Comparison of ENCODE assay signal across 20 cellular contexts in the genomic region with DNA sequence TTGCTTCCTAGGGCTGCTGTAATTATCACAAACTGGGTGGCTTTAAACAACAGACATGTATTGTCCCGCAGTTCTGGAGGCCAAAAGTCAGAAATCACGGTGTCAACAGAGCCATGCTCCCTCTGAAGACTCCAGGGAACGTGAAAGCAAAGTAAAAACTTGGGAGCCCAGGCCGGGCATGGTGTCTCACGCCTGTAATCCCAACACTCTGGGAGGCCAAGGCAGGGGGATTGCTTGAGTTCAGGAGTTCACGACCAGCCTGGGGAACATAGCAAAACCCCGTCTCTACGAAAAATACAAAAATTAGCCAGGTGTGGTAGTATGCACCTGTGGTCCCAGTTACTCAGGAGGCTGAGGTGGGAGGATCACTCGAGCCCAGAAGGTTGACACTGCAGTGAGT.
DNase-seq lines count a peak whose midpoint lies in the region; ATAC-seq, FAIRE-seq and TF ChIP-seq lines count a peak whose summit lies in the region.
"Had no signal": no experiment of that assay in that cellular context is flagged by ENCODE, and none has a peak within 500 bp of the region (broad histone marks: within the 10 kb centered on the region; RNA-seq: fewer than 3 reads in every experiment).

No MANE protein-coding gene starts in this region.

- H3K9ac ChIP-seq in IMR-90 (ENCODE audit: low read depth, low read length), result peak overlapping the region; percentile 17; the same call in 1 of the 2 replicates

- BruUV-seq in IMR-90 (replicated peaks; lab: Mats Ljungman, UMichigan), result no TSS peak

- H3K36me3 ChIP-seq in IMR-90 (ENCODE audit: control insufficient read depth, insufficient read depth, low read length) (no peaks in the 10 kb centered on the region), osteoblast (ENCODE audit: insufficient read depth, low read length) (peaks cover 3% of the 10 kb centered on the region)

- dilution Hi-C loops in IMR-90 (cut with HindIII; ENCODE audit: low sequenced_read_pairs, unreplicated experiment), result no loop called here

- ATAC-seq in A549 (no peak), IMR-90 (ENCODE audit: low read depth) (no peak), WTC11 (no peak), HG02610 (IDR thresholded peaks at IDR 0.05; ENCODE audit: unreplicated experiment) (no peak), HG02852 (IDR thresholded peaks at IDR 0.05; ENCODE audit: unreplicated experiment) (no peak)
- ATAC-seq: PC-3 had no signal

- H3K4me3 ChIP-seq in A549 (no peak overlapping the region), IMR-90 (ENCODE audit: insufficient read depth, low read depth, low read length) (no peak overlapping the region), osteoblast (ENCODE audit: insufficient read depth, low read length) (no peak overlapping the region)
- H3K4me3 ChIP-seq: SK-N-MC had no signal

- H3K79me1 ChIP-seq in IMR-90 (ENCODE audit: low read depth in 1 of 2, low read length in 2 of 2), result peaks cover 21 to 60% of the 10 kb centered on the region in 2 experiments

- in situ Hi-C loops in IMR-90 (cut with MboI; ENCODE audit: low sequenced_read_pairs), result no loop called here

- no peaks in the 10 kb centered on the region for H3K36me3 Mint-ChIP-seq in chondrocyte (ENCODE audit: low read depth)
- H3K36me3 Mint-ChIP-seq in WTC11, result no peaks in the 10 kb centered on the region
- H3K36me3 Mint-ChIP-seq: CD4-positive, CD25-positive, alpha-beta regulatory T cell had no signal

- peaks cover 94% of the 10 kb centered on the region for H3K4me1 Mint-ChIP-seq in chondrocyte (ENCODE audit: low read depth)
- H3K4me1 Mint-ChIP-seq in WTC11, result no peaks in the 10 kb centered on the region
- H3K4me1 Mint-ChIP-seq: CD4-positive, CD25-positive, alpha-beta regulatory T cell had no signal

- no peak overlapping the region for H2AK9ac ChIP-seq in IMR-90 (replicated peaks; ENCODE audit: low read depth, low read length, poor library complexity)

- H2BK20ac ChIP-seq in IMR-90 (ENCODE audit: low read depth, low read length), result peak overlapping the region; percentile 97

- peak overlapping the region; percentile 94 for H3K4ac ChIP-seq in IMR-90 (ENCODE audit: low read depth, low read length)

- DNase-seq in A549 (ENCODE audit: low read depth in 1 of 2, low spot score in 1 of 2), result no peak
- no peak for DNase-seq in IMR-90
- no peak for DNase-seq in chondrocyte (ENCODE audit: low spot score)
- no peak for DNase-seq in osteoblast (ENCODE audit: insufficient read length, low spot score, missing footprints)
- DNase-seq in ecto neural progenitor cell (ENCODE audit: low spot score), result no peak
- no peak for DNase-seq in WTC11 (ENCODE audit: low spot score)
- DNase-seq: Calu3; CD4-positive, CD25-positive, alpha-beta regulatory T cell; DMS53; H9; MV-4-11; NCI-H1417 treated with DMSO at 0.1 percent for 48 hours; NCI-H1930; NCI-H2171 treated with DMSO at 0.1 percent for 48 hours; NCI-H510A; NCI-H774; PC-3 had no signal

- peak overlapping the region; percentile 97 to 99 for H3K27ac ChIP-seq in A549
- H3K27ac ChIP-seq in IMR-90 (ENCODE audit: insufficient read depth, low read length), result peak overlapping the region; percentile 80
- peak overlapping the region; percentile 97 for H3K27ac ChIP-seq in osteoblast (ENCODE audit: low read depth, low read length)
- H3K27ac ChIP-seq: SK-N-MC had no signal

- H3K9me3 Mint-ChIP-seq in chondrocyte (ENCODE audit: low read depth) (peaks cover 7% of the 10 kb centered on the region), WTC11 (peaks cover 15% of the 10 kb centered on the region)

- H3K18ac ChIP-seq in IMR-90 (ENCODE audit: low read depth, low read length), result peak overlapping the region; percentile 66

- TF ChIP-seq RAD21 in A549 (conservative IDR thresholded peaks at IDR 0.05 in 1 of 2, IDR thresholded peaks at IDR 0.05 in 1 of 2), result no peak
- TF ChIP-seq RAD21 in IMR-90 (IDR thresholded peaks at IDR 0.05; ENCODE audit: low read length), result no peak

- no peak overlapping the region for H3K4me2 ChIP-seq in A549
- no peak overlapping the region for H3K4me2 ChIP-seq in IMR-90 (ENCODE audit: low read depth, low read length)
- no peak overlapping the region for H3K4me2 ChIP-seq in osteoblast (ENCODE audit: insufficient read depth, low read length)

- peaks cover 78% of the 10 kb centered on the region for H3K4me1 ChIP-seq in A549
- H3K4me1 ChIP-seq in IMR-90 (ENCODE audit: control insufficient read depth, insufficient read depth, low read length), result peaks cover 58% of the 10 kb centered on the region
- peaks cover 70% of the 10 kb centered on the region for H3K4me1 ChIP-seq in osteoblast (ENCODE audit: insufficient read depth, low read length)

- H3K9me3 ChIP-seq in A549, result peaks cover 20% of the 10 kb centered on the region
- H3K9me3 ChIP-seq in IMR-90 (ENCODE audit: control insufficient read depth, insufficient read depth, low read length), result peaks cover 3% of the 10 kb centered on the region; the same call in 1 of the 2 replicates
- H3K9me3 ChIP-seq in osteoblast (ENCODE audit: low read depth, low read length), result no peaks in the 10 kb centered on the region

- peak overlapping the region; percentile 94 for H2AK5ac ChIP-seq in IMR-90 (ENCODE audit: low read depth, low read length)

- H3K27me3 Mint-ChIP-seq in chondrocyte (ENCODE audit: low read depth) (no peaks in the 10 kb centered on the region), WTC11 (ENCODE audit: low read depth) (no peaks in the 10 kb centered on the region)

- no peak for FAIRE-seq in A549 (lab: Jason Lieb, UNC)

- H3K27me3 ChIP-seq in IMR-90 (ENCODE audit: control insufficient read depth, insufficient read depth, low read length) (no peaks in the 10 kb centered on the region), osteoblast (ENCODE audit: insufficient read depth, low read length) (no peaks in the 10 kb centered on the region)

- CTCF ChIA-PET in A549 (lab: Yijun Ruan, JAX) (interaction anchor here (1.2 kb wide), 1 partner anchor 75 kb away, joined by 3 read pairs; no protein-coding TSS in a partner anchor), IMR-90 (lab: Yijun Ruan, JAX) (interaction anchor here (0.7 to 1.0 kb wide), 2 partner anchors 10 to 187 kb away, joined by 3 to 5 read pairs; no protein-coding TSS in a partner anchor), WTC11 (lab: Charles Lee) (no interaction called here)

- H2BK15ac ChIP-seq in IMR-90 (ENCODE audit: low read depth, low read length), result peak overlapping the region; percentile 91; the same call in 2 of the 3 replicates

- peak overlapping the region; percentile 93 for H4K91ac ChIP-seq in IMR-90 (ENCODE audit: insufficient read depth, low read depth, low read length)

- TF ChIP-seq EP300 in A549 (IDR thresholded peaks at IDR 0.05), result no peak

- peak overlapping the region; percentile 39; the same call in 1 of the 2 replicates for H3K23ac ChIP-seq in IMR-90 (ENCODE audit: low read depth, low read length)

- peaks cover 13% of the 10 kb centered on the region for H3K79me2 ChIP-seq in osteoblast (ENCODE audit: insufficient read depth, low read length)

- intact Hi-C loops in IMR-90 (cut with micrococcal nuclease), result no loop called here

- peaks cover 30% of the 10 kb centered on the region for H3K9me1 ChIP-seq in IMR-90 (ENCODE audit: insufficient read depth, low read length)

- H3K14ac ChIP-seq in IMR-90 (replicated peaks; ENCODE audit: low read depth, low read length), result peak overlapping the region; percentile 60

- POLR2A ChIA-PET in A549 (lab: Yijun Ruan, JAX) (interaction anchor here (0.7 kb wide), 1 partner anchor 74 kb away, joined by 4 read pairs; no protein-coding TSS in a partner anchor), IMR-90 (lab: Charles Lee; ENCODE audit: unreplicated experiment) (no interaction called here), WTC11 (lab: Charles Lee) (no interaction called here)

- peak overlapping the region; percentile 79 to 82 for H4K8ac ChIP-seq in IMR-90 (ENCODE audit: low read depth in 2 of 2, low read length in 2 of 2)

- 86% methylated on average over 9 of the region's 9 CpGs for WGBS in A549 (ENCODE audit: missing lambda C conversion rate)
- WGBS in IMR-90 (ENCODE audit: extremely low coverage in 2 of 2, insufficient read length in 1 of 2), 2 experiments, result 88% methylated on average over 9 of the region's 9 CpGs; no CpG with 5 or more reads in 1 of the 2 experiments

- TF ChIP-seq CTCF in A549 (IDR thresholded peaks at IDR 0.05) (no peak), IMR-90 (conservative IDR thresholded peaks at IDR 0.05; ENCODE audit: low read depth, low read length) (no peak), chondrocyte (IDR thresholded peaks at IDR 0.05) (no peak), osteoblast (IDR thresholded peaks at IDR 0.05; ENCODE audit: extremely low read depth, low read depth, low read length) (no peak), WTC11 (IDR thresholded peaks at IDR 0.05) (no peak)

- no peak overlapping the region for H2AFZ ChIP-seq in IMR-90 (replicated peaks; ENCODE audit: low read length, poor library complexity)
- H2AFZ ChIP-seq in osteoblast (ENCODE audit: low read length), result no peak overlapping the region

- H2BK5ac ChIP-seq in IMR-90 (ENCODE audit: low read depth, low read length, poor library complexity, severe bottlenecking), result peak overlapping the region; percentile 100

- TF ChIP-seq POLR2A in A549 (IDR thresholded peaks at IDR 0.05; ENCODE audit: low read length) (no peak), IMR-90 (IDR thresholded peaks at IDR 0.05; ENCODE audit: low read depth, low read length) (no peak)

- H2BK120ac ChIP-seq in IMR-90 (ENCODE audit: low read depth, low read length), result peak overlapping the region; percentile 98

- peak overlapping the region; percentile 33 for H3K27ac Mint-ChIP-seq in chondrocyte (ENCODE audit: unreplicated experiment)
- no peak overlapping the region for H3K27ac Mint-ChIP-seq in WTC11
- H3K27ac Mint-ChIP-seq: H9 had no signal

- H4K20me1 ChIP-seq in IMR-90 (ENCODE audit: insufficient read depth, low read length) (no peaks in the 10 kb centered on the region), osteoblast (ENCODE audit: insufficient read depth, low read length) (no peaks in the 10 kb centered on the region)

- no peak overlapping the region for H3K4me3 Mint-ChIP-seq in chondrocyte (ENCODE audit: unreplicated experiment)
- no peak overlapping the region for H3K4me3 Mint-ChIP-seq in WTC11
- H3K4me3 Mint-ChIP-seq: CD4-positive, CD25-positive, alpha-beta regulatory T cell; H9 had no signal

- H3K56ac ChIP-seq in IMR-90 (ENCODE audit: extremely low read depth, insufficient read depth, low read length), result no peak overlapping the region

- H4K5ac ChIP-seq in IMR-90 (ENCODE audit: low read depth, low read length), result peak overlapping the region; percentile 83

TF ChIP-seq in A549, 52 proteins besides CTCF, POLR2A, EP300 and RAD21 (continues in another document):
- TF ChIP-seq CBX2 (IDR thresholded peaks at IDR 0.05; ENCODE audit: borderline replicate concordance, low read depth) (no peak), RNF2 (IDR thresholded peaks at IDR 0.05; ENCODE audit: borderline replicate concordance, low read depth) (no peak)

TF ChIP-seq in IMR-90, 13 proteins besides CTCF, POLR2A, EP300 and RAD21 (continues in another document):
- no peak for TF ChIP-seq CHD1 (IDR thresholded peaks at IDR 0.05; ENCODE audit: low read depth, low read length)

TF ChIP-seq in WTC11, 78 proteins besides CTCF, POLR2A, EP300 and RAD21 (continues in another document):
- no peak for TF ChIP-seq NR2C2 (CRISPR knock-in tag; IDR thresholded peaks at IDR 0.05)
